Comparison of ENCODE assay signal across 10 cellular contexts in the genomic region with DNA sequence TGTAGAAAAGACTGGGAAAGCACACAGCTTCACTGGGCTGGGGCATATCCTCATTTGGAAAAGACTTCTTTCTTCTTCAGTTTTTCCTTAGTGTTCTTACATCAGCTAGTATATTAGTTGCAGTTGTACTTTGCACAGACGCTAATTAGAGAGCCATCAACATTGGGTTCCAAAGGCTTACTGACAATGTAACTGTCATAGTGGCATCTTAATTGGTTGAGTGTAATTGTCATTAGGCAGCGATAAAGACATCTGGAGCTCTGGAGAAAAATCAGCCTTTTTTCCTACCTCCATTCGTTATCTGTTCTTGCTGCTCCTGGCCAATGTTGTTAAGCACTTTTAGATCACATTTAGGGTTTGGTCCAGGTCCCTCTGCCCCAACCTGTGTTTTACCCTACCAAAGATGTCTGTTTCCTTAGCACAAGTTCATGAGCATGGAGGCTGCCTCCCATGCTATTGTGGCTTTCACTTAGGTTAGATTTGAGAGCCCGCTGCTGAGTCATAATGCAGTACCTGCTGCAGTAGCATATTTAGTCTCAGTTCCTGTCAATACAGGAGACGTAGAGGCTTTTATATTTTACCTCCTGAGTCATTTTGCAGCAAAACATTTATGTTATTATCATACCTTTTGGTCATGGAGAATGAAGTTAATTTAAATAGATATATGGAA. TPM values are rescaled to one million over a fixed set of nuclear protein-coding genes. Genes with fewer than 3 reads are reported as not detected.
A peak's percentile ranks its signal among the peaks of the same experiment; 100 is the strongest.
DNase-seq lines count a peak whose midpoint lies in the region; ATAC-seq, FAIRE-seq and TF ChIP-seq lines count a peak whose summit lies in the region.
"Had no signal": no experiment of that assay in that cellular context is flagged by ENCODE, and none has a peak within 500 bp of the region (broad histone marks: within the 10 kb centered on the region; RNA-seq: fewer than 3 reads in every experiment).

No MANE protein-coding gene starts in this region.

- ATAC-seq in GM18502 (IDR thresholded peaks at IDR 0.05; ENCODE audit: poor library complexity, unreplicated experiment) (peak; percentile 95), GM21367 (IDR thresholded peaks at IDR 0.05; ENCODE audit: unreplicated experiment) (peak; percentile 97), HG03442 (IDR thresholded peaks at IDR 0.05; ENCODE audit: unreplicated experiment) (peak; percentile 99), GM12878 (peak; percentile 100), mucosa of descending colon (no peak)
- ATAC-seq: Panc1 had no signal

- in situ Hi-C loops in GM12878 (cut with MboI), result no loop called here

- H3K4me1 ChIP-seq in GM12878 (ENCODE audit: control insufficient read depth, insufficient read depth, low read length), result peaks cover 32% of the 10 kb centered on the region
- H3K4me1 ChIP-seq in mucosa of descending colon (ENCODE audit: low read depth), result no peaks in the 10 kb centered on the region

- no peak for TF ChIP-seq CTCF in GM12878 (IDR thresholded peaks at IDR 0.05 in 2 of 3, conservative IDR thresholded peaks at IDR 0.05 in 1 of 3; ENCODE audit: control insufficient read depth in 2 of 3, extremely low read depth in 1 of 3, insufficient read depth in 1 of 3, low read depth in 3 of 3, low read length in 3 of 3)
- no peak for TF ChIP-seq CTCF in mucosa of descending colon (IDR thresholded peaks at IDR 0.05)

- 34% methylated on average over 5 of the region's 5 CpGs for WGBS in GM12878 (ENCODE audit: insufficient coverage, insufficient replicate concordance, low lambda C conversion rate, missing lambda C conversion rate)

- no peak overlapping the region for H2AFZ ChIP-seq in GM12878 (ENCODE audit: control insufficient read depth, low read depth, low read length)

- H3K79me2 ChIP-seq in GM12878 (ENCODE audit: control insufficient read depth, insufficient read depth, low read length), result no peaks in the 10 kb centered on the region

- no TSS peak for BruUV-seq in GM12878 (replicated peaks; lab: Mats Ljungman, UMichigan)

- no peaks in the 10 kb centered on the region; the same call in 1 of the 2 replicates for H4K20me1 ChIP-seq in GM12878 (ENCODE audit: control insufficient read depth, insufficient read depth)

- TF ChIP-seq POLR2A in GM12878 (IDR thresholded peaks at IDR 0.05; ENCODE audit: low read depth, low read length), result no peak

- DNase-seq in GM12878 (ENCODE audit: low read depth, low spot score), result peak; percentile 40
- DNase-seq in amygdala (lab: John Stamatoyannopoulos, UW), result no peak
- no peak for DNase-seq in mucosa of descending colon
- DNase-seq in NCI-H1048 (lab: John Stamatoyannopoulos, UW), result no peak
- no peak for DNase-seq in NCI-H2171 (lab: John Stamatoyannopoulos, UW)
- DNase-seq: dermis blood vessel endothelial cell had no signal

- no peak overlapping the region for H3K4me3 ChIP-seq in GM12878
- no peak overlapping the region for H3K4me3 ChIP-seq in mucosa of descending colon

- TF ChIP-seq RAD21 in GM12878 (IDR thresholded peaks at IDR 0.05; ENCODE audit: insufficient read depth, low read depth, low read length), result no peak

- peak; percentile 70 for FAIRE-seq in GM12878 (lab: Jason Lieb, UNC)

- H3K27me3 ChIP-seq in GM12878 (replicated peaks in 1 of 2; ENCODE audit: control insufficient read depth in 2 of 2, insufficient read depth in 2 of 2, low read length in 1 of 2), result no peaks in the 10 kb centered on the region

- intact Hi-C loops in GM12878 (cut with micrococcal nuclease; ENCODE audit: unreplicated experiment), result loop anchor here (1.0 to 10.0 kb wide), 2 partner anchors 36 to 255 kb away; no protein-coding TSS in a partner anchor
- intact Hi-C loops in mucosa of descending colon (cut with DNase I, micrococcal nuclease), result no loop called here

- POLR2A ChIA-PET in GM12878 (lab: Charles Lee), result interaction anchor here (0.6 kb wide), 1 partner anchor 256 kb away, joined by 3 read pairs; no protein-coding TSS in a partner anchor

- peak overlapping the region; percentile 46 for H3K4me2 ChIP-seq in GM12878 (ENCODE audit: control insufficient read depth, insufficient read depth)

- no peak overlapping the region for H3K27ac ChIP-seq in GM12878 (ENCODE audit: control insufficient read depth, insufficient read depth)

- CTCF ChIA-PET in GM12878 (lab: Yijun Ruan, JAX), result no interaction called here

- H3K36me3 ChIP-seq in GM12878 (ENCODE audit: control insufficient read depth in 2 of 2, insufficient read depth in 2 of 2, low read length in 1 of 2), result no peaks in the 10 kb centered on the region
- no peaks in the 10 kb centered on the region for H3K36me3 ChIP-seq in mucosa of descending colon (ENCODE audit: low read depth)

- RAD21 ChIA-PET in GM12878 (lab: Charles Lee; ENCODE audit: unreplicated experiment), result no interaction called here

- no peak overlapping the region for H3K9ac ChIP-seq in GM12878 (ENCODE audit: control insufficient read depth, insufficient read depth, low read length)

- no peaks in the 10 kb centered on the region for H3K9me3 ChIP-seq in GM12878 (replicated peaks; ENCODE audit: control insufficient read depth, insufficient read depth, low read length)
- no peaks in the 10 kb centered on the region for H3K9me3 ChIP-seq in mucosa of descending colon

- peak in 1 of 2 experiments; percentile 50; a peak in 1 of 4 replicates for TF ChIP-seq EP300 in GM12878 (IDR thresholded peaks at IDR 0.05; ENCODE audit: borderline replicate concordance in 1 of 2, control insufficient read depth in 1 of 2, low read depth in 2 of 2, low read length in 2 of 2)

- SMC1A ChIA-PET in GM12878 (lab: Charles Lee; ENCODE audit: uncharacterized antibody, unreplicated experiment), result interaction anchor here (1.3 to 1.6 kb wide), 2 partner anchors 14 to 19 kb away, joined by 3 to 6 read pairs; no protein-coding TSS in a partner anchor

TF ChIP-seq in GM12878, 131 proteins besides CTCF, POLR2A, EP300 and RAD21 (continues in another document):
- peak; percentile 70; the same call in 1 of the 2 replicates for TF ChIP-seq NFIC (IDR thresholded peaks at IDR 0.05; ENCODE audit: low read depth, low read length)
- TF ChIP-seq SPI1 (IDR thresholded peaks at IDR 0.05; ENCODE audit: borderline replicate concordance, insufficient read depth, low read depth, low read length), result peak; percentile 85
- TF ChIP-seq POU2F2 (IDR thresholded peaks at IDR 0.05; ENCODE audit: borderline replicate concordance, low read depth, low read length), result peak; percentile 9; the same call in 1 of the 3 replicates
- 0 out of 4 replicates have a peak, but pooled peaks of 1 of the 2 experiments have one; percentile 37 for TF ChIP-seq SRF (IDR thresholded peaks at IDR 0.05; ENCODE audit: low read depth in 2 of 2, low read length in 2 of 2)
- peak; percentile 49; the same call in 1 of the 2 replicates for TF ChIP-seq CBFB (IDR thresholded peaks at IDR 0.05; ENCODE audit: low read depth)
- TF ChIP-seq EED (IDR thresholded peaks at IDR 0.05; ENCODE audit: low read depth), result 0 out of 2 replicates have a peak, but pooled peaks have one; percentile 41
- TF ChIP-seq, protein P1, sequence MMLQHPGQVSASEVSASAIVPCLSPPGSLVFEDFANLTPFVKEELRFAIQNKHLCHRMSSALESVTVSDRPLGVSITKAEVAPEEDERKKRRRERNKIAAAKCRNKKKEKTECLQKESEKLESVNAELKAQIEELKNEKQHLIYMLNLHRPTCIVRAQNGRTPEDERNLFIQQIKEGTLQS (IDR thresholded peaks at IDR 0.05; ENCODE audit: borderline replicate concordance, extremely low read depth, low read depth, low read length), result no peak
- peak; percentile 85 for TF ChIP-seq IRF4 (IDR thresholded peaks at IDR 0.05; ENCODE audit: low read depth, low read length)
- no peak for TF ChIP-seq CEBPB (IDR thresholded peaks at IDR 0.05; ENCODE audit: borderline replicate concordance in 1 of 2, low read depth in 2 of 2, low read length in 2 of 2)
- peak; percentile 94 for TF ChIP-seq JUNB (IDR thresholded peaks at IDR 0.05)
- TF ChIP-seq JUND (IDR thresholded peaks at IDR 0.05; ENCODE audit: low read depth, low read length), result peak; percentile 71; the same call in 1 of the 2 replicates
- TF ChIP-seq GABPA (IDR thresholded peaks at IDR 0.05; ENCODE audit: low read depth), result no peak
- peak in 1 of 2 experiments; percentile 66; a peak in 1 of 4 replicates for TF ChIP-seq ETV6 (conservative IDR thresholded peaks at IDR 0.05 in 1 of 2, IDR thresholded peaks at IDR 0.05 in 1 of 2; ENCODE audit: borderline replicate concordance in 1 of 2, low read depth in 1 of 2)
- peak; percentile 83 for TF ChIP-seq RUNX3 (IDR thresholded peaks at IDR 0.05; ENCODE audit: low read length)
- no peak for TF ChIP-seq MEF2B (IDR thresholded peaks at IDR 0.05; ENCODE audit: partially characterized antibody, poor library complexity, severe bottlenecking)
- TF ChIP-seq MEF2A (IDR thresholded peaks at IDR 0.05; ENCODE audit: insufficient read depth, low read depth, low read length), result 0 out of 2 replicates have a peak, but pooled peaks have one; percentile 36
- peak; percentile 77 for TF ChIP-seq BCL11A (IDR thresholded peaks at IDR 0.05; ENCODE audit: low read depth, low read length)
- peak; percentile 87; the same call in 1 of the 2 replicates for TF ChIP-seq PAX5 (IDR thresholded peaks at IDR 0.05; ENCODE audit: borderline replicate concordance, low read depth, low read length)
- no peak for TF ChIP-seq POLR2AphosphoS5 (IDR thresholded peaks at IDR 0.05; ENCODE audit: low read length)
- TF ChIP-seq YBX1 (IDR thresholded peaks at IDR 0.05), result no peak
- no peak for TF ChIP-seq KLF5 (IDR thresholded peaks at IDR 0.05; ENCODE audit: partially characterized antibody)
- peak; percentile 63; the same call in 1 of the 2 replicates for TF ChIP-seq YY1 (IDR thresholded peaks at IDR 0.05; ENCODE audit: low read depth, low read length)

RNA-seq across cellular contexts. Expression of gene FBXW8, which starts 49.2 kb away (rescaled TPM):
- 10.7 and 12.8 TPM in 2 replicates for total RNA-seq in GM12878 (2013; cell fraction: nucleolus; rRNA removed)
- total RNA-seq in GM12878 (2014; rRNA removed) (4.3 and 4.6 TPM in 2 replicates), GM12878 (2014; rRNA removed; fragmentation: Illumina TruSeq; extraction: Trizol) (2.5 and 2.6 TPM in 2 replicates), GM12878 (2021) (6.8 and 7.5 TPM in 2 replicates), mucosa of descending colon (10 to 100 TPM; 12.0 to 13.2 (median 13.1) TPM)
- polyA plus RNA-seq in GM12878 (2011; ENCODE audit: low read depth), result 2.9 TPM
- polyA plus RNA-seq in GM12878 (2011; rRNA removed) (4.0 and 7.3 TPM in 2 replicates), GM12878 (2014; fragmentation: Illumina TruSeq; extraction: Trizol) (3.9 and 4.5 TPM in 2 replicates), GM12878 (2014; fragmentation: Nextera tagmentation; extraction: Ambion mirVana) (under 1 TPM; 0.49 to 0.52 TPM), GM12878 (2014; rRNA removed) (4.5 and 5.0 TPM in 2 replicates), GM12878 (2016; fragmentation: Nextera tagmentation; extraction: Ambion mirVana) (1 to 10 TPM; 4.0 to 5.4 TPM)
- polyA plus RNA-seq in GM12878 (2011; cell fraction: cytosol; rRNA removed), result 5.6 TPM in 2 replicates
- polyA plus RNA-seq in GM12878 (2011; cell fraction: nucleus; rRNA removed), result 12.1 and 12.9 TPM in 2 replicates
- 3.5 and 4.4 TPM in 2 replicates for polyA plus RNA-seq in GM12878 (2012)
- polyA minus RNA-seq in GM12878 (2011; rRNA and poly(A)+ RNA removed), result 9.3 and 14.3 TPM in 2 replicates
- polyA minus RNA-seq in GM12878 (2011; cell fraction: cytosol; rRNA and poly(A)+ RNA removed), result 2.1 and 3.3 TPM in 2 replicates
- 6.9 and 10.5 TPM in 2 replicates for polyA minus RNA-seq in GM12878 (2011; cell fraction: nucleus; rRNA and poly(A)+ RNA removed)
